Comparison of ENCODE assay signal across 26 cellular contexts in genomic region chr13:100855151-100855550, GRCh38.
"Had no signal": no experiment of that assay in that cellular context is flagged by ENCODE, and none has a peak within 500 bp of the region (broad histone marks: within the 10 kb centered on the region; RNA-seq: fewer than 3 reads in every experiment).

No MANE protein-coding gene starts in this region.

- H3K79me2 ChIP-seq: hepatocyte, parathyroid adenoma had no signal

- FAIRE-seq: urothelium cell line had no signal

- H3K27me3 Mint-ChIP-seq: activated naive CD4-positive, alpha-beta T cell treated with anti-CD3 and anti-CD28 coated beads, Interleukin-2, amount 50 U/mL, for 24 hours; activated naive CD8-positive, alpha-beta T cell treated with anti-CD3 and anti-CD28 coated beads, Interleukin-2, amount 50 U/mL, for 24 hours; naive thymus-derived CD4-positive, alpha-beta T cell had no signal

- H3K27ac ChIP-seq: gastrocnemius medialis, hepatocyte, parathyroid adenoma, psoas muscle, tibial nerve had no signal

- H3K36me3 ChIP-seq: gastrocnemius medialis, tibial nerve had no signal

- H2AFZ ChIP-seq: hepatocyte, parathyroid adenoma had no signal

- H3K9me3 ChIP-seq: gastrocnemius medialis, psoas muscle, tibial nerve had no signal

- H3K4me1 Mint-ChIP-seq: activated CD4-positive, alpha-beta memory T cell treated with anti-CD3 and anti-CD28 coated beads, Interleukin-2, amount 10 ng/mL, durations not matched to agents 7 days and 5 days; activated CD4-positive, alpha-beta T cell treated with anti-CD3 and anti-CD28 coated beads, Interleukin-2, amount 10 ng/mL, durations not matched to agents 7 days and 5 days; activated naive CD4-positive, alpha-beta T cell treated with anti-CD3 and anti-CD28 coated beads, Interleukin-2, amount 50 U/mL, for 24 hours; activated naive CD8-positive, alpha-beta T cell treated with anti-CD3 and anti-CD28 coated beads, Interleukin-2, amount 50 U/mL, for 24 hours; immature natural killer cell had no signal

- H3K4me2 ChIP-seq: hepatocyte, smooth muscle cell had no signal

- H3K27me3 ChIP-seq: gastrocnemius medialis, hepatocyte, tibial nerve had no signal

- H3K4me3 ChIP-seq: gastrocnemius medialis, hepatocyte, psoas muscle, smooth muscle cell, tibial nerve had no signal

- DNase-seq: activated CD4-positive, alpha-beta memory T cell treated with anti-CD3 and anti-CD28 coated beads, Interleukin-2, amount 10 ng/mL, durations not matched to agents 7 days and 5 days; activated CD4-positive, alpha-beta T cell treated with anti-CD3 and anti-CD28 coated beads for 1 hour; activated CD4-positive, alpha-beta T cell treated with anti-CD3 and anti-CD28 coated beads, Interleukin-2, amount 10 ng/mL, durations not matched to agents 7 days and 5 days; activated naive CD8-positive, alpha-beta T cell treated with anti-CD3 and anti-CD28 coated beads, Interleukin-2, amount 50 U/mL, for 24 hours; activated T-cell treated with anti-CD3 and anti-CD28 coated beads, Interleukin-2, amount 50 U/mL, for 48 hours; amygdala; caudate nucleus; cortex of kidney; effector memory CD8-positive, alpha-beta T cell; erythroblast; gastrocnemius medialis; immature natural killer cell; midbrain; naive thymus-derived CD4-positive, alpha-beta T cell; occipital lobe; psoas muscle; stimulated activated CD4-positive, alpha-beta T cell treated with anti-CD3 and anti-CD28 coated beads, Interleukin-2, amount 100 ng/mL, for 24 hours; stimulated activated naive CD4-positive, alpha-beta T cell treated with Interleukin-2 at 50 U/mL for 16 hours; T1000 had no signal

- H3K4me3 Mint-ChIP-seq: activated CD4-positive, alpha-beta memory T cell treated with anti-CD3 and anti-CD28 coated beads, Interleukin-2, amount 10 ng/mL, durations not matched to agents 7 days and 5 days; activated CD4-positive, alpha-beta T cell treated with anti-CD3 and anti-CD28 coated beads, Interleukin-2, amount 10 ng/mL, durations not matched to agents 7 days and 5 days; activated naive CD4-positive, alpha-beta T cell treated with anti-CD3 and anti-CD28 coated beads, Interleukin-2, amount 50 U/mL, for 24 hours; activated naive CD8-positive, alpha-beta T cell treated with anti-CD3 and anti-CD28 coated beads, Interleukin-2, amount 50 U/mL, for 24 hours; effector memory CD8-positive, alpha-beta T cell; immature natural killer cell; naive thymus-derived CD4-positive, alpha-beta T cell had no signal

- H3K9me3 Mint-ChIP-seq: activated CD4-positive, alpha-beta memory T cell treated with anti-CD3 and anti-CD28 coated beads, Interleukin-2, amount 10 ng/mL, durations not matched to agents 7 days and 5 days; activated CD4-positive, alpha-beta T cell treated with anti-CD3 and anti-CD28 coated beads, Interleukin-2, amount 10 ng/mL, durations not matched to agents 7 days and 5 days; activated naive CD4-positive, alpha-beta T cell treated with anti-CD3 and anti-CD28 coated beads, Interleukin-2, amount 50 U/mL, for 24 hours; activated naive CD8-positive, alpha-beta T cell treated with anti-CD3 and anti-CD28 coated beads, Interleukin-2, amount 50 U/mL, for 24 hours; activated T-helper 2 cell treated with anti-CD3 and anti-CD28 coated beads, Interferon-gamma antibody, Interleukin-2, Interleukin-4, amounts not matched to agents 10 μg/mL and 5 μg/mL and 100 μg/mL, durations not matched to agents 14 hours and 24 hours and 36 hours; effector memory CD8-positive, alpha-beta T cell; immature natural killer cell had no signal

- H3K36me3 Mint-ChIP-seq: activated naive CD4-positive, alpha-beta T cell treated with anti-CD3 and anti-CD28 coated beads, Interleukin-2, amount 50 U/mL, for 24 hours; immature natural killer cell; naive thymus-derived CD4-positive, alpha-beta T cell had no signal

- H3K27ac Mint-ChIP-seq: activated CD4-positive, alpha-beta memory T cell treated with anti-CD3 and anti-CD28 coated beads, Interleukin-2, amount 10 ng/mL, durations not matched to agents 7 days and 5 days; activated CD4-positive, alpha-beta T cell treated with anti-CD3 and anti-CD28 coated beads, Interleukin-2, amount 10 ng/mL, durations not matched to agents 7 days and 5 days; activated naive CD4-positive, alpha-beta T cell treated with anti-CD3 and anti-CD28 coated beads, Interleukin-2, amount 50 U/mL, for 24 hours; activated naive CD8-positive, alpha-beta T cell treated with anti-CD3 and anti-CD28 coated beads, Interleukin-2, amount 50 U/mL, for 24 hours; activated T-helper 2 cell treated with anti-CD3 and anti-CD28 coated beads, Interferon-gamma antibody, Interleukin-2, Interleukin-4, amounts not matched to agents 10 μg/mL and 5 μg/mL and 100 μg/mL, durations not matched to agents 14 hours and 24 hours and 36 hours; effector memory CD8-positive, alpha-beta T cell; immature natural killer cell; naive thymus-derived CD4-positive, alpha-beta T cell had no signal

- H3K9ac ChIP-seq: parathyroid adenoma had no signal

- H3K4me1 ChIP-seq: gastrocnemius medialis, parathyroid adenoma, psoas muscle, tibial nerve had no signal
